ENCODE assay signal across 8 cellular contexts in genomic region chr1:151058682-151059341, GRCh38. TPM values are rescaled to one million over a fixed set of nuclear protein-coding genes. Genes with fewer than 3 reads are reported as not detected.
DNase-seq lines count a peak whose midpoint lies in the region; ATAC-seq and TF ChIP-seq lines count a peak whose summit lies in the region.

No MANE protein-coding gene starts in this region.

- in situ Hi-C loops in gastrocnemius medialis (cut with MboI; ENCODE audit: low sequenced_read_pairs in 4 of 4), result no loop called here

- peak overlapping the region; percentile 79 for H3K4me2 ChIP-seq in DND-41 (ENCODE audit: insufficient read depth, low read length)
- peak overlapping the region; percentile 96 for H3K4me2 ChIP-seq in hepatocyte

- H3K79me2 ChIP-seq in DND-41 (ENCODE audit: insufficient read depth, low read length) (peaks cover 82% of the 10 kb centered on the region), hepatocyte (peaks cover 95% of the 10 kb centered on the region)

- peaks cover 58% of the 10 kb centered on the region for H3K4me1 Mint-ChIP-seq in activated naive CD8-positive, alpha-beta T cell treated with anti-CD3 and anti-CD28 coated beads for 36 hours

- H3K36me3 Mint-ChIP-seq in activated naive CD8-positive, alpha-beta T cell treated with anti-CD3 and anti-CD28 coated beads for 36 hours, result peaks cover 52% of the 10 kb centered on the region

- H3K27me3 ChIP-seq in DND-41 (ENCODE audit: insufficient read depth, low read length, poor library complexity) (no peaks in the 10 kb centered on the region), hepatocyte (no peaks in the 10 kb centered on the region), gastrocnemius medialis (no peaks in the 10 kb centered on the region)

- DNase-seq in DND-41 (peak; percentile 15), NCI-H1048 (lab: John Stamatoyannopoulos, UW) (peak; percentile 59), hepatocyte (ENCODE audit: low spot score) (peak; percentile 72), gastrocnemius medialis (no peak)
- DNase-seq in activated naive CD8-positive, alpha-beta T cell treated with anti-CD3 and anti-CD28 coated beads for 36 hours, result no peak
- no peak for DNase-seq in effector CD4-positive, alpha-beta T cell

- no peaks in the 10 kb centered on the region for H3K27me3 Mint-ChIP-seq in activated naive CD8-positive, alpha-beta T cell treated with anti-CD3 and anti-CD28 coated beads for 36 hours

- H3K9ac ChIP-seq in DND-41 (ENCODE audit: low read depth, low read length), result peak overlapping the region; percentile 89

- H3K4me1 ChIP-seq in DND-41 (ENCODE audit: insufficient read depth, low read length), result peaks cover 65% of the 10 kb centered on the region
- H3K4me1 ChIP-seq in hepatocyte (ENCODE audit: insufficient read depth), result peaks cover 37% of the 10 kb centered on the region
- peaks cover 28 to 35% of the 10 kb centered on the region in 2 donors for H3K4me1 ChIP-seq in gastrocnemius medialis

- H3K9me2 ChIP-seq in hepatocyte (replicated peaks; ENCODE audit: insufficient read depth), result no peaks in the 10 kb centered on the region

- H2AFZ ChIP-seq in DND-41 (ENCODE audit: low read depth, low read length) (peak overlapping the region; percentile 93), hepatocyte (peak overlapping the region; percentile 92)

- H4K20me1 ChIP-seq in DND-41 (ENCODE audit: insufficient read depth, low read length) (peaks cover 25% of the 10 kb centered on the region), hepatocyte (ENCODE audit: insufficient read depth, poor library complexity, severe bottlenecking) (peaks cover 19% of the 10 kb centered on the region)

- intact Hi-C loops in gastrocnemius medialis (cut with DNase I; ENCODE audit: low total_unique reads), result loop anchor here (1.0 to 5.0 kb wide), 2 partner anchors 35 to 52 kb away; partner anchors contain the start of genes MINDY1 and PRUNE1

- H3K4me3 Mint-ChIP-seq in activated naive CD8-positive, alpha-beta T cell treated with anti-CD3 and anti-CD28 coated beads for 36 hours, result peak overlapping the region; percentile 96

- ATAC-seq in DND-41 (ENCODE audit: insufficient read depth, low read depth) (no peak), gastrocnemius medialis (no peak), HG03280 (IDR thresholded peaks at IDR 0.05; ENCODE audit: unreplicated experiment) (no peak), GM18520 (IDR thresholded peaks at IDR 0.05; ENCODE audit: unreplicated experiment) (no peak)

- no peaks in the 10 kb centered on the region for H3K9me3 ChIP-seq in DND-41 (ENCODE audit: insufficient read depth, low read length, severe bottlenecking)
- H3K9me3 ChIP-seq in hepatocyte (ENCODE audit: low read depth), result no peaks in the 10 kb centered on the region
- no peaks in the 10 kb centered on the region for H3K9me3 ChIP-seq in gastrocnemius medialis

- H3K27ac Mint-ChIP-seq in activated naive CD8-positive, alpha-beta T cell treated with anti-CD3 and anti-CD28 coated beads for 36 hours, result peak overlapping the region; percentile 95

- H3K4me3 ChIP-seq in DND-41 (ENCODE audit: low read depth in 1 of 2, low read length in 2 of 2) (peak overlapping the region; percentile 57 to 92), hepatocyte (peak overlapping the region; percentile 99), gastrocnemius medialis (peak overlapping the region; percentile 90 to 98 (median 94))

- TF ChIP-seq CTCF in DND-41 (IDR thresholded peaks at IDR 0.05; ENCODE audit: borderline replicate concordance, extremely low read depth, low read length, poor library complexity, severe bottlenecking), result no peak
- no peak for TF ChIP-seq CTCF in hepatocyte (IDR thresholded peaks at IDR 0.05; ENCODE audit: poor library complexity)
- no peak for TF ChIP-seq CTCF in gastrocnemius medialis (IDR thresholded peaks at IDR 0.05 in 4 of 5, conservative IDR thresholded peaks at IDR 0.05 in 1 of 5)

- H3K27ac ChIP-seq in DND-41 (ENCODE audit: low read length) (peak overlapping the region; percentile 94), hepatocyte (peak overlapping the region; percentile 100), gastrocnemius medialis (peak overlapping the region; percentile 90 to 98 (median 94))

- 2% methylated on average over 14 of the region's 18 CpGs for WGBS in hepatocyte (ENCODE audit: low lambda C conversion rate, missing lambda C conversion rate)

- H3K9me3 Mint-ChIP-seq in activated naive CD8-positive, alpha-beta T cell treated with anti-CD3 and anti-CD28 coated beads for 36 hours, result no peaks in the 10 kb centered on the region

- TF ChIP-seq POLR2A in gastrocnemius medialis (IDR thresholded peaks at IDR 0.05), result no peak

- H3K36me3 ChIP-seq in DND-41 (ENCODE audit: insufficient read depth, low read length) (peaks cover 46% of the 10 kb centered on the region), hepatocyte (replicated peaks; ENCODE audit: insufficient read depth, low read depth) (no peaks in the 10 kb centered on the region), gastrocnemius medialis (peaks cover 6 to 24% of the 10 kb centered on the region in 2 donors)

RNA-seq across cellular contexts. Expression of gene CDC42SE1, which starts 0.6 kb away (rescaled TPM):
- total RNA-seq in activated naive CD8-positive, alpha-beta T cell treated with anti-CD3 and anti-CD28 coated beads for 36 hours, result 100 to 1,000 TPM; 128 TPM
- total RNA-seq in hepatocyte (49.4 and 60.2 TPM in 2 replicates), gastrocnemius medialis (10 to 100 TPM; 13.2 to 31.7 (median 22.8) TPM)
- 19.0 and 21.2 TPM in 2 replicates for polyA plus RNA-seq in hepatocyte

RNA-seq across cellular contexts. Expression of gene MLLT11, which starts 1.4 kb away (rescaled TPM):
- 1 to 10 TPM; 4.9 to 5.0 TPM for total RNA-seq in activated naive CD8-positive, alpha-beta T cell treated with anti-CD3 and anti-CD28 coated beads for 36 hours
- total RNA-seq in hepatocyte, result 16.8 and 16.9 TPM in 2 replicates
- polyA plus RNA-seq in hepatocyte, result 34.3 and 37.6 TPM in 2 replicates
- total RNA-seq in gastrocnemius medialis, result 1 to 10 TPM; 1.5 to 9.2 (median 5.4) TPM

RNA-seq across cellular contexts. Expression of gene C1orf56, which starts 11.3 kb away (rescaled TPM):
- total RNA-seq in activated naive CD8-positive, alpha-beta T cell treated with anti-CD3 and anti-CD28 coated beads for 36 hours, result 1 to 10 TPM; 1.1 to 1.2 TPM
- total RNA-seq in hepatocyte, result 2.9 and 3.2 TPM in 2 replicates
- 8.3 and 11.4 TPM in 2 replicates for polyA plus RNA-seq in hepatocyte
- 10 to 100 TPM in 3 of 4 donors, 1 to 10 TPM in 1; 6.2 to 16.2 (median 12.4) TPM for total RNA-seq in gastrocnemius medialis

RNA-seq across cellular contexts. Expression of gene GABPB2, which starts 11.7 kb away (rescaled TPM):
- 10 to 100 TPM; 17.9 to 19.1 TPM for total RNA-seq in activated naive CD8-positive, alpha-beta T cell treated with anti-CD3 and anti-CD28 coated beads for 36 hours
- 9.9 and 12.9 TPM in 2 replicates for total RNA-seq in hepatocyte
- polyA plus RNA-seq in hepatocyte, result 0.98 and 4.1 TPM in 2 replicates
- total RNA-seq in gastrocnemius medialis, result 10 to 100 TPM; 11.9 to 20.5 (median 17.9) TPM

RNA-seq across cellular contexts. Expression of gene BNIPL, which starts 22.4 kb away (rescaled TPM):
- total RNA-seq in activated naive CD8-positive, alpha-beta T cell treated with anti-CD3 and anti-CD28 coated beads for 36 hours, result under 1 TPM; 0.52 to 0.54 TPM
- total RNA-seq in hepatocyte (2.7 and 3.8 TPM in 2 replicates), gastrocnemius medialis (under 1 TPM in 2 of 4 donors, not detected in 2; 0.13 to 0.25 TPM)
- polyA plus RNA-seq in hepatocyte, result 1.1 and 3.0 TPM in 2 replicates

Comparison
In these comparisons a context has a peak if more than half of its experiments do, and no peak if none do; other contexts are left out.
1. DNase-seq: peak in DND-41 (single experiment), NCI-H1048 (single experiment) and hepatocyte (single experiment); none in activated naive CD8-positive, alpha-beta T cell treated with anti-CD3 and anti-CD28 coated beads for 36 hours (single experiment), gastrocnemius medialis (0 of 2) and effector CD4-positive, alpha-beta T cell (single experiment).
2. Peak in every context shown above with its lines, with median percentiles within 50 percentile points of each other: H3K27ac ChIP-seq and H3K4me3 ChIP-seq.